ENCODE assay signal across 10 cellular contexts in the genomic region with DNA sequence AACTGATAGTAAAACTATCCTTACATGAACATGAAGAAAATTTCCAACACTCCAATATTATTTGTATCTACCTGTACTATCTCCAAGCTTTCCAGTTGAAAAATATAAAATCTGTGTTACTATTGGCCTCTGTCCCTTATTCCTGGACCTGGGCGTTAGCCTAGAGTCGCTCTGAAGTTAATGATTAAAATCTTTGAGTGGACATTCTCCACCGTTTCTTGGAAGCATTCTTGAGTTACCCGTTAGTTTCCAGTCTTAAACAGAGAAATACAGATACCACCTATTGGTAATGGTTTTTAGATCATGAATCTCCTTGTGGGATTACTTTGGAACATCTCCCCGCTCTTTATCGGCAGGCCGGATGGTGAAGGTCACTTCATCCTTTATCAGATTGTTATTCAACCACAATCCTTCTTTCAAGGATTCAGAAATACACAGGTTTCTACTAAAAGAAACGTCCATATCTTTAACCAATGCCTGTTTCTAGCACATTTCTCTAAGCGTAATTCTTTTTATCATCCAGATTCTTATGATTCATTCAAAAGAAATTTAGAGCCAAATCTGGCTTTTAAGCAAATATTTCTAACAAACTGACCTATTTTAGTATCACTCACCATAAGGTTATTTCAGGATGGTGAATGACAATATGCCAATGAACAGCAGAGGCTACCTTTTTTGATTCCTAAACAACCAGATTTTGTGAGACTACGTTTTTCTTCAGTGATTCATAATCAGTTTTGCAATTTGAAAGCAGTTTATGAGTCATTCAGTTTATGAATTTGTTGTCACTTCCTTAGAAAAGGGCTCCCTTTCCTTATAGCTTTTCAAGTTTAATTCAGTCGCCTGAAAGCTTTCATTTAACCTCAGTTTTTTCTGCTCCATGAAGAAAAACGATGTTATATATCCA.
DNase-seq lines count a peak whose midpoint lies in the region; ATAC-seq and TF ChIP-seq lines count a peak whose summit lies in the region.
"Had no signal": no experiment of that assay in that cellular context is flagged by ENCODE, and none has a peak within 500 bp of the region (broad histone marks: within the 10 kb centered on the region; RNA-seq: fewer than 3 reads in every experiment).

No MANE protein-coding gene starts in this region.

- H3K36me3 Mint-ChIP-seq in CD4-positive, alpha-beta memory T cell = no peaks in the 10 kb centered on the region

- TF ChIP-seq CTCF in left lung (IDR thresholded peaks at IDR 0.05) (no peak), vagina (IDR thresholded peaks at IDR 0.05) (no peak), GM13976 (IDR thresholded peaks at IDR 0.05; ENCODE audit: borderline replicate concordance, control extremely low read depth, extremely low read depth, insufficient read depth, missing control alignments) (no peak)

- no peak for DNase-seq in Right ventricle myocardium superior
- no peak for DNase-seq in cardiac septum (ENCODE audit: low spot score)
- peak; percentile 81 for DNase-seq in amniotic epithelial cell (ENCODE audit: low read depth)
- no peak for DNase-seq in left lung
- no peak for DNase-seq in vagina (ENCODE audit: extremely low spot score in 2 of 2)
- no peak for DNase-seq in COLO829 (ENCODE audit: low spot score)
- no peak for DNase-seq in CD4-positive, alpha-beta memory T cell
- no peak for DNase-seq in GM13976 (ENCODE audit: low spot score)
- DNase-seq: nucleus accumbens had no signal

- H3K27me3 ChIP-seq in left lung (no peaks in the 10 kb centered on the region), vagina (no peaks in the 10 kb centered on the region)
- no peaks in the 10 kb centered on the region for H3K27me3 ChIP-seq in CD4-positive, alpha-beta memory T cell (ENCODE audit: insufficient read depth, low read length)

- no peak for TF ChIP-seq POLR2A in vagina (IDR thresholded peaks at IDR 0.05)

- peak; percentile 36 for ATAC-seq in Right ventricle myocardium superior (ENCODE audit: poor library complexity)
- ATAC-seq in left lung = peak; percentile 53

- H3K27ac ChIP-seq in left lung (peak overlapping the region; percentile 82 to 83), vagina (peak overlapping the region; percentile 90)
- H3K27ac ChIP-seq in CD4-positive, alpha-beta memory T cell (ENCODE audit: low read depth, low read length) = no peak overlapping the region

- peaks cover 0 to 2% (median 0%) of the 10 kb centered on the region in 8 donors for H3K9me3 Mint-ChIP-seq in CD4-positive, alpha-beta memory T cell
- H3K9me3 Mint-ChIP-seq: IgD-negative memory B cell had no signal

- in situ Hi-C loops in GM13976 (cut with MboI; ENCODE audit: low sequenced_read_pairs, unreplicated experiment) = no loop called here

- H3K4me3 ChIP-seq in left lung (no peak overlapping the region), vagina (no peak overlapping the region)
- H3K4me3 ChIP-seq in CD4-positive, alpha-beta memory T cell (ENCODE audit: low read length in 2 of 2) = no peak overlapping the region

- POLR2A ChIA-PET in CD4-positive, alpha-beta memory T cell (lab: Charles Lee; ENCODE audit: partially characterized antibody) = no interaction called here

- peaks cover 0 to 1% of the 10 kb centered on the region in 2 donors for H3K27me3 Mint-ChIP-seq in CD4-positive, alpha-beta memory T cell

- intact Hi-C loops in Right ventricle myocardium superior (cut with DNase I) = no loop called here
- intact Hi-C loops in cardiac septum (cut with DNase I) = no loop called here
- intact Hi-C loops in left lung (cut with DNase I) = no loop called here
- intact Hi-C loops in vagina (cut with DNase I) = no loop called here
- intact Hi-C loops in CD4-positive, alpha-beta memory T cell (cut with micrococcal nuclease) = no loop called here

- no peaks in the 10 kb centered on the region for H3K9me3 ChIP-seq in left lung
- H3K9me3 ChIP-seq in vagina = no peaks in the 10 kb centered on the region
- H3K9me3 ChIP-seq in CD4-positive, alpha-beta memory T cell (ENCODE audit: control insufficient read depth in 1 of 2, low read length in 2 of 2) = no peaks in the 10 kb centered on the region

- peak overlapping the region in 2 of 7 donors; percentile 35 to 39 for H3K27ac Mint-ChIP-seq in CD4-positive, alpha-beta memory T cell
- H3K27ac Mint-ChIP-seq: IgD-negative memory B cell had no signal

- no peak overlapping the region for H3K4me3 Mint-ChIP-seq in CD4-positive, alpha-beta memory T cell
- H3K4me3 Mint-ChIP-seq: IgD-negative memory B cell had no signal

- CTCF ChIA-PET in CD4-positive, alpha-beta memory T cell (lab: Charles Lee; ENCODE audit: partially characterized antibody) = no interaction called here

- H3K4me1 ChIP-seq in left lung (peaks cover 12 to 42% of the 10 kb centered on the region in 2 donors), vagina (peaks cover 43% of the 10 kb centered on the region)
- peaks cover 15% of the 10 kb centered on the region for H3K4me1 ChIP-seq in CD4-positive, alpha-beta memory T cell (ENCODE audit: insufficient read depth, low read length)

- H3K36me3 ChIP-seq in left lung (no peaks in the 10 kb centered on the region), vagina (no peaks in the 10 kb centered on the region)
- no peaks in the 10 kb centered on the region for H3K36me3 ChIP-seq in CD4-positive, alpha-beta memory T cell (ENCODE audit: insufficient read depth, low read length)

- H3K4me1 Mint-ChIP-seq in CD4-positive, alpha-beta memory T cell = peaks cover 9 to 21% (median 15%) of the 10 kb centered on the region in 4 donors
